In the genomic region with DNA sequence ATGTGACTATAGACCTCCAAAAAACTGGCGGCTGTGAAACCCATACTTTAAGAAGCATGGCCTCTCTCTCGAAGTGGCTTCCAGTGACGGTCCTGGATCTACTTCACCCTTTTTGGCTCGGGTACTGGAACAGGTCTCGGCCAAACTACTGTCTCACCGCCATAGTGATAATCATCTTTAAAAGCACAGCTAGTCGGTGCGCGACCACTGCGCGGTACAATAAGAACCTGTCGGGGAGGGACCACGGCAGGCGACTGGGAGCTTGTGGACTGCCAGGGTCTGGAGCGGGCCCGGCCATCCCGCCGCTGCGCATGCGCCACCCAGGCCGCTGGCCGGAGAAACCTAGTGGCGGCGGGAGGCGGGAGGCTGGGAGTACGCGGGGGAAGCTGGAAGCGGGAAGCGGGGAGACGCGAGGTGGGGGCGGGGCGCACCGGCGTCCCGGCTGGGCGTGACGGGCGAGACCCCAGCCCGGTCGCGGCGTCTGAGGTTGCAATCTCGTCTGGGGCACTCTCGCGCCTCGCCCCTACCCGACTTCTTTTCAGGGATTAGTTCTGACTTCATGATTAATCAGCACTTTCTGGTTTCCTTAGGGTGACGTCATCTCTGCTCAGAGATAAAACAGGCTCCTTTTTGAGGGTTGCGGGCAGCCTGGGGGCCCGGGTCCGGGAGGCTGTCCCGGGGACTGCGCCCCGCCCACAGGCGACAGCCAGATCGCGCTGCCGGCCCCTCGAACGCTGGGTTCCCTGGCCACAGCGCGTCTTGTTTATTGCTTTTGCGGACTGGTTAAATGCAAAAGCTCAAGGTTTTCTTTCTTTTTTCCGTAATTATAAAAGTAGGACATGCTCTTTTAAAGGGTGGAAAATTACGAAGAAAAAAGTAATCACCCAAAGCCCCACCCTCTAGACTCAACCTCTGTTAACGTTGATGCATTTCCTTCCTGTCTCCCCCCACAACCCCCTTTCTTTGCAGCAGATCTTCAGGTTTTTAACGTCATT, we compare ENCODE assay signal across 1 cellular context.
TF ChIP-seq lines count a peak whose summit lies in the region.

No MANE protein-coding gene starts in this region.

TF ChIP-seq in IMR-90, 13 proteins besides CTCF, POLR2A, EP300 and RAD21 (continued from another document):
- TF ChIP-seq, protein P1, sequence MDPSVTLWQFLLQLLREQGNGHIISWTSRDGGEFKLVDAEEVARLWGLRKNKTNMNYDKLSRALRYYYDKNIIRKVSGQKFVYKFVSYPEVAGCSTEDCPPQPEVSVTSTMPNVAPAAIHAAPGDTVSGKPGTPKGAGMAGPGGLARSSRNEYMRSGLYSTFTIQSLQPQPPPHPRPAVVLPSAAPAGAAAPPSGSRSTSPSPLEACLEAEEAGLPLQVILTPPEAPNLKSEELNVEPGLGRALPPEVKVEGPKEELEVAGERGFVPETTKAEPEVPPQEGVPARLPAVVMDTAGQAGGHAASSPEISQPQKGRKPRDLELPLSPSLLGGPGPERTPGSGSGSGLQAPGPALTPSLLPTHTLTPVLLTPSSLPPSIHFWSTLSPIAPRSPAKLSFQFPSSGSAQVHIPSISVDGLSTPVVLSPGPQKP (IDR thresholded peaks at IDR 0.05; ENCODE audit: borderline replicate concordance, low read depth, low read length), result no peak
- TF ChIP-seq RCOR1 (IDR thresholded peaks at IDR 0.05; ENCODE audit: insufficient replicate concordance, low read length), result no peak
- TF ChIP-seq MAFK (IDR thresholded peaks at IDR 0.05; ENCODE audit: low read depth, low read length), result peak; percentile 92
- no peak for TF ChIP-seq SMC3 (IDR thresholded peaks at IDR 0.05; ENCODE audit: low read depth, low read length)
- TF ChIP-seq CHD1 (IDR thresholded peaks at IDR 0.05; ENCODE audit: low read depth, low read length), result no peak
- no peak for TF ChIP-seq MXI1 (IDR thresholded peaks at IDR 0.05; ENCODE audit: borderline replicate concordance, low read depth, low read length)
- peak; percentile 88 for TF ChIP-seq NFE2L2 (IDR thresholded peaks at IDR 0.05; ENCODE audit: low read depth, low read length)
- TF ChIP-seq MAZ (IDR thresholded peaks at IDR 0.05; ENCODE audit: borderline replicate concordance, low read depth, low read length), result peak; percentile 68
- TF ChIP-seq RFX5 (IDR thresholded peaks at IDR 0.05; ENCODE audit: low read depth, low read length), result no peak
